Comparison of ENCODE assay signal across 9 cellular contexts in the genomic region with DNA sequence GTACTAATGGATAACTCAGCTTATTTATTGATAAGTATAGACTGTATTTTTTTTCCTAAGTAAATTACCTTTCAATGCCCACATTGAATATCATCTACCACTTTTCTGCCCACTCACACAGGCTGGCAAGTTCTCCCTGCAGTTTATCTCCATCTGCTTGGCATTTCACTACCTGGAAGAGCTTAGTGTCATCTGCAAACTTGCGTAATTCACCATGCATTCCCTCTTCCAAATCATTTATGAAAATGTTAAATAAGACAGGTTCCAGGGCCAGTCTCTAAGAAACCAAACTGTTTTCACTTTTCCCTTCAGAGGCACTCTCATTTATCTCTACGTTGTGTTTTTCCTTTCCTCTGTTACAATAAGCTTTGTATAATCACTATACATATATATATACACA.
"Had no signal": no experiment of that assay in that cellular context is flagged by ENCODE, and none has a peak within 500 bp of the region (broad histone marks: within the 10 kb centered on the region; RNA-seq: fewer than 3 reads in every experiment).

No MANE protein-coding gene starts in this region.

- H2AFZ ChIP-seq: GM23248, GM23338 had no signal

- H3K4me2 ChIP-seq: GM23338 had no signal

- H3K27ac ChIP-seq: GM23248 had no signal

- H3K27ac Mint-ChIP-seq: GM23338, H9, HFFc6 had no signal

- DNase-seq: GM23248, GOT3, H7, H9, HCEC 1CT, HFFc6 had no signal

- H3K9me3 Mint-ChIP-seq: GM23338 had no signal

- H3K9ac ChIP-seq: GM23248 had no signal

- H3K4me3 ChIP-seq: GM23248, GM23338, HAP-1 had no signal

- H3K36me3 ChIP-seq: HAP-1 had no signal

- ATAC-seq: GM23338, HCT116 had no signal

- H3K9me3 ChIP-seq: HAP-1 had no signal

- H3K4me1 ChIP-seq: HAP-1 had no signal
